In the genomic region with DNA sequence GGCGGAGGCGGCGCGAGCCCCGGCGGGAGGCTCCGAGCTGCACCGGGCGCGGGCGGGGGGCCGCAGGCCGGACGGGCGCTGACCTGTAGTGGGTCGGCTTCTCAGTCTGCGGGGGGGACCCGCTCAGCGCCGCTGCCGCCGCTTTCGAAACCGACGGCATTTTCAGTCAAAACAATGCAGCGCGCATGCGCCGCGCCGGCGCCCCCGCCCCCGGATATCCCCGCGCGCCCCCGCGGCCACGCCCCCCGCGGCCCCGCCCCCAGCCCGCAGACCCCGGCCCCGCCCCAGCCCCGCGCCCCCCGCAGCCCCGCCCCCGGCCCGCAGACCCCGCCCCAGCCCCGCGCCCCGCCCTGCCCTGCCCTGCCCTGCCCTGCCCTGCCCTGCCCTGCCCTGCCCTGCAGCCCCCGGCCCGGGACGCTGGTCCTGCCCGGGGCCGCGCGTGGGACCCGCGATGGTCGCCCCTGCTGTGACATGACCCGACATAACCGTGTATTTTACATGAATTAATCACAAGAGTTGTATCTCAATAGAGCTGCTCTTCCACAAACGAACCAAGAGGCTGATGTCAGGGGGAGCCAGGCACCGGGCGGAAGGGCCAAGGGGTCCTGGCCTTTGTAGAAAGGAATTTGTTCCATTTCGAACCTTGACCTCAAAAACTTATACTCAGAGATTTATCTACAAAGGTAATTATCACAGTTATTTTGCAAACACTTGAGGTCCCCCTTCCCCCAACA, we compare ENCODE assay signal across 8 cellular contexts. TPM values are rescaled to one million over a fixed set of nuclear protein-coding genes. Genes with fewer than 3 reads are reported as not detected.
DNase-seq lines count a peak whose midpoint lies in the region; ATAC-seq and TF ChIP-seq lines count a peak whose summit lies in the region.

A gene with protein sequence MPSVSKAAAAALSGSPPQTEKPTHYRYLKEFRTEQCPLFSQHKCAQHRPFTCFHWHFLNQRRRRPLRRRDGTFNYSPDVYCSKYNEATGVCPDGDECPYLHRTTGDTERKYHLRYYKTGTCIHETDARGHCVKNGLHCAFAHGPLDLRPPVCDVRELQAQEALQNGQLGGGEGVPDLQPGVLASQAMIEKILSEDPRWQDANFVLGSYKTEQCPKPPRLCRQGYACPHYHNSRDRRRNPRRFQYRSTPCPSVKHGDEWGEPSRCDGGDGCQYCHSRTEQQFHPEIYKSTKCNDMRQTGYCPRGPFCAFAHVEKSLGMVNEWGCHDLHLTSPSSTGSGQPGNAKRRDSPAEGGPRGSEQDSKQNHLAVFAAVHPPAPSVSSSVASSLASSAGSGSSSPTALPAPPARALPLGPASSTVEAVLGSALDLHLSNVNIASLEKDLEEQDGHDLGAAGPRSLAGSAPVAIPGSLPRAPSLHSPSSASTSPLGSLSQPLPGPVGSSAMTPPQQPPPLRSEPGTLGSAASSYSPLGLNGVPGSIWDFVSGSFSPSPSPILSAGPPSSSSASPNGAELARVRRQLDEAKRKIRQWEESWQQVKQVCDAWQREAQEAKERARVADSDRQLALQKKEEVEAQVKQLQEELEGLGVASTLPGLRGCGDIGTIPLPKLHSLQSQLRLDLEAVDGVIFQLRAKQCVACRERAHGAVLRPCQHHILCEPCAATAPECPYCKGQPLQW (minus strand): TSS at position 173 of the 734 bp plus-strand sequence. CDS start 13 bp downstream, at position 160.

- H3K4me1 ChIP-seq in CD8-positive, alpha-beta T cell (ENCODE audit: insufficient read depth, low read length): peaks cover 21% of the 10 kb centered on the region

- H3K9me3 ChIP-seq in CD8-positive, alpha-beta T cell (ENCODE audit: low read length): no peaks in the 10 kb centered on the region

- H3K9me3 Mint-ChIP-seq in CD8-positive, alpha-beta T cell: no peaks in the 10 kb centered on the region

- TF ChIP-seq CTCF in CD8-positive, alpha-beta T cell (IDR thresholded peaks at IDR 0.05): no peak
- no peak for TF ChIP-seq CTCF in choroid plexus epithelial cell (conservative IDR thresholded peaks at IDR 0.05; ENCODE audit: low read depth, low read length)

- peaks cover 32% of the 10 kb centered on the region for H3K4me1 Mint-ChIP-seq in CD8-positive, alpha-beta T cell (ENCODE audit: low read depth)

- H3K4me3 ChIP-seq in CD8-positive, alpha-beta T cell (ENCODE audit: low read depth, low read length): peak within 1 kb of the TSS; percentile 85
- H3K4me3 ChIP-seq in choroid plexus epithelial cell (ENCODE audit: low read depth, low read length): peak within 1 kb of the TSS; percentile 83

- DNase-seq in CD8-positive, alpha-beta T cell: peak; percentile 60 to 89 (median 82)
- DNase-seq in NCI-H1092 (lab: John Stamatoyannopoulos, UW): peak; percentile 52
- peak; percentile 79 to 80 for DNase-seq in activated CD4-positive, alpha-beta T cell treated with anti-CD3 and anti-CD28 coated beads for 4 hours
- peak; percentile 59 for DNase-seq in choroid plexus epithelial cell (ENCODE audit: low read depth)
- peak; percentile 75 to 87 for DNase-seq in left colon
- DNase-seq in stimulated activated CD4-positive, alpha-beta T cell treated with anti-CD3 and anti-CD28 coated beads, Interleukin-1b, Interleukin-23, amount 100 ng/mL, for 4 hours (ENCODE audit: low read depth in 2 of 2): peak; percentile 77 to 79

- peak within 1 kb of the TSS; percentile 85 for H3K4me3 Mint-ChIP-seq in CD8-positive, alpha-beta T cell

- no peaks in the 10 kb centered on the region for H3K27me3 Mint-ChIP-seq in CD8-positive, alpha-beta T cell (ENCODE audit: low read depth)

- H3K27me3 ChIP-seq in CD8-positive, alpha-beta T cell (ENCODE audit: insufficient read depth, low read length): no peaks in the 10 kb centered on the region

- CTCF ChIA-PET in CD8-positive, alpha-beta T cell (lab: Charles Lee): interaction anchor here (0.8 kb wide), 1 partner anchor 13 kb away, joined by 3 read pairs; no protein-coding TSS in a partner anchor

- H3K27ac Mint-ChIP-seq in CD8-positive, alpha-beta T cell: peak within 1 kb of the TSS; percentile 89

- ATAC-seq in CD8-positive, alpha-beta T cell: peak; percentile 67
- ATAC-seq in GM21619 (IDR thresholded peaks at IDR 0.05; ENCODE audit: unreplicated experiment) (peak; percentile 44), left colon (peak; percentile 60), GM18517 (IDR thresholded peaks at IDR 0.05; ENCODE audit: unreplicated experiment) (no peak)

- H3K36me3 Mint-ChIP-seq in CD8-positive, alpha-beta T cell: peaks cover 23% of the 10 kb centered on the region

- H3K27ac ChIP-seq in CD8-positive, alpha-beta T cell (ENCODE audit: low read depth, low read length): peak within 1 kb of the TSS; percentile 69

- peaks cover 13% of the 10 kb centered on the region for H3K36me3 ChIP-seq in CD8-positive, alpha-beta T cell (ENCODE audit: insufficient read depth, low read length)

- intact Hi-C loops in CD8-positive, alpha-beta T cell (cut with DNase I, micrococcal nuclease): loop anchor here (2.0 to 10.0 kb wide), 6 partner anchors 37 to 550 kb away; a partner anchor contains a TSS
- intact Hi-C loops in left colon (cut with DNase I, micrococcal nuclease): no loop called here

- POLR2A ChIA-PET in CD8-positive, alpha-beta T cell (lab: Charles Lee): no interaction called here

RNA-seq across cellular contexts. Expression of the gene that starts here (rescaled TPM):
- total RNA-seq in CD8-positive, alpha-beta T cell: 10 to 100 TPM; 52.9 to 53.3 TPM
- total RNA-seq in left colon: 10 to 100 TPM; 14.7 to 15.0 TPM

Comparison
In these comparisons a context has a peak if more than half of its experiments do, and no peak if none do; other contexts are left out.
1. intact Hi-C loops: an anchor here in CD8-positive, alpha-beta T cell (2.0 to 10.0 kb wide); none called in left colon.